ENCODE assay signal across 8 cellular contexts in genomic region chr22:20393705-20394476, GRCh38. TPM values are rescaled to one million over a fixed set of nuclear protein-coding genes. Genes with fewer than 3 reads are reported as not detected.
DNase-seq lines count a peak whose midpoint lies in the region; ATAC-seq and TF ChIP-seq lines count a peak whose summit lies in the region.

Gene ZNF74 (plus strand): TSS chr22:20394151. CDS start chr22:20394629, 478 bp downstream.

- peak within 1 kb of the TSS; percentile 58 for H2AFZ ChIP-seq in ACC112 (ENCODE audit: low read length, unreplicated experiment)

- no peaks in the 10 kb centered on the region for H3K9me3 ChIP-seq in ectodermal cell (ENCODE audit: control insufficient read depth, low read length)
- no peaks in the 10 kb centered on the region for H3K9me3 ChIP-seq in right lobe of liver

- H3K27me3 ChIP-seq in ACC112 (ENCODE audit: insufficient read depth, low read length) (no peaks in the 10 kb centered on the region), ectodermal cell (ENCODE audit: control insufficient read depth, insufficient read depth, low read length, poor library complexity, severe bottlenecking) (no peaks in the 10 kb centered on the region), right lobe of liver (no peaks in the 10 kb centered on the region)

- intact Hi-C loops in activated CD8-positive, alpha-beta T cell treated with anti-CD3 and anti-CD28 coated beads for 36 hours (cut with micrococcal nuclease) = no loop called here
- intact Hi-C loops in right lobe of liver (cut with DNase I) = no loop called here

- no peaks in the 10 kb centered on the region for H3K27me3 Mint-ChIP-seq in activated CD8-positive, alpha-beta T cell treated with anti-CD3 and anti-CD28 coated beads for 36 hours

- 6% methylated on average over 71 of the region's 71 CpGs for WGBS in ectodermal cell, 2 experiments
- WGBS in right lobe of liver (ENCODE audit: insufficient coverage, low coverage, low lambda C conversion rate, missing lambda C conversion rate) = 0% methylated on average over 6 of the region's 71 CpGs

- CTCF ChIA-PET in activated CD8-positive, alpha-beta T cell treated with anti-CD3 and anti-CD28 coated beads for 36 hours (lab: Charles Lee) = interaction anchor here (1.0 to 1.6 kb wide), 3 partner anchors 74 to 77 kb away, joined by 3 to 4 read pairs (median 3); partner anchors contain the start of gene DGCR6L

- H3K27ac ChIP-seq in ACC112 (ENCODE audit: low read depth, low read length) (no peak within 1 kb of the TSS), ectodermal cell (ENCODE audit: insufficient read depth, low read depth, low read length, poor library complexity, severe bottlenecking) (peak within 1 kb of the TSS; percentile 20), right lobe of liver (peak within 1 kb of the TSS; percentile 34 to 67 (median 66))

- H3K4me3 ChIP-seq in ACC112 (ENCODE audit: low read depth, low read length) (peak within 1 kb of the TSS; percentile 92), ectodermal cell (ENCODE audit: insufficient read depth, low read depth, low read length) (peak within 1 kb of the TSS; percentile 92), right lobe of liver (peak within 1 kb of the TSS; percentile 71 to 90 (median 83))

- peaks cover 7% of the 10 kb centered on the region for H3K4me1 ChIP-seq in ACC112 (ENCODE audit: control insufficient read depth, insufficient read depth, low read length, unreplicated experiment)
- peaks cover 12% of the 10 kb centered on the region for H3K4me1 ChIP-seq in ectodermal cell (ENCODE audit: control insufficient read depth, insufficient read depth, low read length)
- H3K4me1 ChIP-seq in right lobe of liver = peaks cover 0 to 17% (median 4%) of the 10 kb centered on the region in 4 donors

- H3K36me3 ChIP-seq in ACC112 (ENCODE audit: insufficient read depth, low read length) (no peaks in the 10 kb centered on the region), ectodermal cell (ENCODE audit: control insufficient read depth, insufficient read depth, low read length) (no peaks in the 10 kb centered on the region), right lobe of liver (no peaks in the 10 kb centered on the region)

- no peaks in the 10 kb centered on the region for H3K79me2 ChIP-seq in ACC112 (ENCODE audit: control insufficient read depth, insufficient read depth, low read length, unreplicated experiment)

- peak; percentile 73 for TF ChIP-seq POLR2A in right lobe of liver (IDR thresholded peaks at IDR 0.05)

- H3K9me3 Mint-ChIP-seq in activated CD8-positive, alpha-beta T cell treated with anti-CD3 and anti-CD28 coated beads for 36 hours = no peaks in the 10 kb centered on the region

- peak; percentile 64 for ATAC-seq in GM18909 (IDR thresholded peaks at IDR 0.05; ENCODE audit: poor library complexity, unreplicated experiment)
- peak; percentile 66 for ATAC-seq in HG03439 (IDR thresholded peaks at IDR 0.05; ENCODE audit: unreplicated experiment)
- ATAC-seq in activated CD8-positive, alpha-beta T cell treated with anti-CD3 and anti-CD28 coated beads for 36 hours = peak; percentile 93
- peak; percentile 96 to 98 (median 96) for ATAC-seq in right lobe of liver

- peak within 1 kb of the TSS; percentile 92 for H3K27ac Mint-ChIP-seq in activated CD8-positive, alpha-beta T cell treated with anti-CD3 and anti-CD28 coated beads for 36 hours

- DNase-seq in NCI-H748 treated with DMSO at 0.1 percent for 48 hours (lab: John Stamatoyannopoulos, UW) = peak; percentile 54
- peak; percentile 87 for DNase-seq in activated CD8-positive, alpha-beta T cell treated with anti-CD3 and anti-CD28 coated beads for 36 hours
- peak; percentile 90 to 93 (median 92) for DNase-seq in right lobe of liver
- peak; percentile 85 for DNase-seq in stimulated activated CD4-positive, alpha-beta T cell treated with anti-CD3 and anti-CD28 coated beads, Interleukin-4, amount 100 ng/mL, for 1 hour

- TF ChIP-seq CTCF in activated CD8-positive, alpha-beta T cell treated with anti-CD3 and anti-CD28 coated beads for 36 hours (IDR thresholded peaks at IDR 0.05) = no peak
- no peak for TF ChIP-seq CTCF in right lobe of liver (IDR thresholded peaks at IDR 0.05)

- POLR2A ChIA-PET in activated CD8-positive, alpha-beta T cell treated with anti-CD3 and anti-CD28 coated beads for 36 hours (lab: Charles Lee) = interaction anchor here (1.0 to 2.0 kb wide), 4 partner anchors 9 to 78 kb away, joined by 3 to 7 read pairs (median 4); no protein-coding TSS in a partner anchor

- H3K36me3 Mint-ChIP-seq in activated CD8-positive, alpha-beta T cell treated with anti-CD3 and anti-CD28 coated beads for 36 hours (ENCODE audit: low read depth) = peaks cover 9% of the 10 kb centered on the region

- peaks cover 33% of the 10 kb centered on the region for H3K4me1 Mint-ChIP-seq in activated CD8-positive, alpha-beta T cell treated with anti-CD3 and anti-CD28 coated beads for 36 hours (ENCODE audit: low read depth)

- H3K4me3 Mint-ChIP-seq in activated CD8-positive, alpha-beta T cell treated with anti-CD3 and anti-CD28 coated beads for 36 hours = peak within 1 kb of the TSS; percentile 86

RNA-seq across cellular contexts. Expression of gene ZNF74, which starts in this region (rescaled TPM):
- 10 to 100 TPM; 11.8 to 13.4 TPM for total RNA-seq in activated CD8-positive, alpha-beta T cell treated with anti-CD3 and anti-CD28 coated beads for 36 hours
- polyA plus RNA-seq in ectodermal cell (2013, experiment 1 of 4) = 34.8 TPM
- 28.2 TPM for polyA plus RNA-seq in ectodermal cell (2013, experiment 2 of 4)
- 27.2 TPM for polyA plus RNA-seq in ectodermal cell (2013, experiment 3 of 4)
- polyA plus RNA-seq in ectodermal cell (2013, experiment 4 of 4) = 29.5 TPM
- 1 to 10 TPM; 3.2 to 6.6 (median 3.4) TPM for total RNA-seq in right lobe of liver
